Comparison of ENCODE assay signal across 8 cellular contexts in genomic region chr22:45977003-45977395, GRCh38. TPM values are rescaled to one million over a fixed set of nuclear protein-coding genes. Genes with fewer than 3 reads are reported as not detected.
DNase-seq lines count a peak whose midpoint lies in the region; ATAC-seq and TF ChIP-seq lines count a peak whose summit lies in the region.

TSS of gene WNT7B (minus strand) at chr22:45977162. CDS start at chr22:45976754, 408 bp downstream.

- intact Hi-C loops in CD14-positive monocyte (cut with micrococcal nuclease): no loop called here

- H3K27ac Mint-ChIP-seq in CD14-positive monocyte: no peak within 1 kb of the TSS

- peaks cover 0 to 16% (median 5%) of the 10 kb centered on the region in 7 donors for H3K9me3 Mint-ChIP-seq in CD14-positive monocyte

- peak within 1 kb of the TSS; percentile 20 for H3K4me3 ChIP-seq in skeletal muscle cell (ENCODE audit: low read depth, low read length)

- no peak for TF ChIP-seq CTCF in CD14-positive monocyte (IDR thresholded peaks at IDR 0.05)

- no peak for TF ChIP-seq POLR2A in erythroblast (IDR thresholded peaks at IDR 0.05; ENCODE audit: low read length)

- DNase-seq in NCI-H1436 (lab: John Stamatoyannopoulos, UW) (peak; percentile 80), NCI-H1436 treated with DMSO at 0.1 percent for 48 hours (lab: John Stamatoyannopoulos, UW) (no peak), NCI-H526 treated with DMSO at 0.1 percent for 48 hours (lab: John Stamatoyannopoulos, UW) (peak; percentile 66), erythroblast (lab: John Stamatoyannopoulos, UW) (peak; percentile 7 to 10), skeletal muscle cell (ENCODE audit: low read depth) (no peak), NCI-H187 (lab: John Stamatoyannopoulos, UW) (no peak), CD14-positive monocyte (ENCODE audit: low spot score) (no peak)

- ATAC-seq in GM19397 (IDR thresholded peaks at IDR 0.05; ENCODE audit: unreplicated experiment): no peak

- H3K4me1 Mint-ChIP-seq in CD14-positive monocyte: peaks cover 15% of the 10 kb centered on the region

- no peaks in the 10 kb centered on the region for H3K36me3 Mint-ChIP-seq in CD14-positive monocyte

- peaks cover 44 to 55% (median 51%) of the 10 kb centered on the region in 3 donors for H3K27me3 Mint-ChIP-seq in CD14-positive monocyte (ENCODE audit: low read depth in 3 of 3)

- H3K4me3 Mint-ChIP-seq in CD14-positive monocyte: peak within 1 kb of the TSS in 1 of 2 donors; percentile 85

RNA-seq across cellular contexts. Expression of gene WNT7B, which starts in this region (rescaled TPM):
- polyA plus RNA-seq in CD14-positive monocyte: not detected

Comparison
In these comparisons a context has a peak if more than half of its experiments do, and no peak if none do; other contexts are left out.
1. DNase-seq: peak in NCI-H1436 (single experiment), NCI-H526 treated with DMSO at 0.1 percent for 48 hours (single experiment) and erythroblast (2 of 2); none in NCI-H1436 treated with DMSO at 0.1 percent for 48 hours (single experiment), skeletal muscle cell (single experiment), NCI-H187 (0 of 2) and CD14-positive monocyte (single experiment).